In the genomic region with DNA sequence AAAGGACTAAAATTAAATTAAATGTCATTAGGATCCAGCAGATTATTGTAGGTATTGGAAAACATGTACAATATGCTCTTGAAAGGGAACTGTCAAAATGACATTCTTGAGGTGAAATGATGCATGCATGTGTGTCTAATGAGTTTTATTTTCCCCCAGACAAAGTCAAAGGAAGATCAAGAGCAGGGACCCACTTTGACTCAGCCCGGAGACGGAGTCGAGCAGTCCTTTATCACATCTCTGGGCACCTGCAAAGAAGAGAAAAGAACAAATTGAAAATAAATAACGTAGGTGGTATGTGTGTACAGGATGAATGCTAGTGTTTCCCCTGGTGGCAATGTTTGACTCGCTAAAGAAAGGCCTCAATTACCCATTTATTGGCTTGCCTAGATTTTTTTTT, we compare ENCODE assay signal across 17 cellular contexts.
"Had no signal": no experiment of that assay in that cellular context is flagged by ENCODE, and none has a peak within 500 bp of the region (broad histone marks: within the 10 kb centered on the region; RNA-seq: fewer than 3 reads in every experiment).

No MANE protein-coding gene starts in this region.

- DNase-seq: activated CD4-positive, alpha-beta T cell treated with anti-CD3 and anti-CD28 coated beads, Interleukin-2, amount 50 U/mL, for 1 hour; activated effector memory CD4-positive, alpha-beta T cell treated with anti-CD3 and anti-CD28 coated beads, Interleukin-2, amount 50 U/mL, for 16 hours; activated T-cell treated with anti-CD3 and anti-CD28 coated beads, Interleukin-2, amount 50 U/mL, for 72 hours; effector CD8-positive, alpha-beta T cell; heart right ventricle; natural killer cell; stimulated activated CD4-positive, alpha-beta T cell treated with anti-CD3 and anti-CD28 coated beads, Interleukin-4, amount 100 ng/mL, for 1 hour; T1000; upper lobe of left lung had no signal

- H3K36me3 ChIP-seq: gastroesophageal sphincter, heart right ventricle, neutrophil, thoracic aorta, upper lobe of left lung had no signal

- H3K4me1 Mint-ChIP-seq: activated naive CD4-positive, alpha-beta T cell treated with anti-CD3 and anti-CD28 coated beads, Interleukin-2, amount 50 U/mL, for 24 hours; natural killer cell had no signal

- H3K4me3 ChIP-seq: gastroesophageal sphincter, heart right ventricle, smooth muscle cell, thoracic aorta, upper lobe of left lung had no signal

- H3K9me3 ChIP-seq: gastroesophageal sphincter, neutrophil, thoracic aorta, upper lobe of left lung had no signal

- H3K27ac Mint-ChIP-seq: activated naive CD4-positive, alpha-beta T cell treated with anti-CD3 and anti-CD28 coated beads, Interleukin-2, amount 50 U/mL, for 24 hours; activated T-cell treated with anti-CD3 and anti-CD28 coated beads, Interleukin-2, amount 50 U/mL, for 72 hours; natural killer cell had no signal

- H3K4me3 Mint-ChIP-seq: activated naive CD4-positive, alpha-beta T cell treated with anti-CD3 and anti-CD28 coated beads, Interleukin-2, amount 50 U/mL, for 24 hours; activated T-cell treated with anti-CD3 and anti-CD28 coated beads, Interleukin-2, amount 50 U/mL, for 72 hours; natural killer cell had no signal

- H3K36me3 Mint-ChIP-seq: activated naive CD4-positive, alpha-beta T cell treated with anti-CD3 and anti-CD28 coated beads, Interleukin-2, amount 50 U/mL, for 24 hours; natural killer cell had no signal

- ATAC-seq: activated CD4-positive, CD25-positive, alpha-beta regulatory T cell treated with anti-CD3 and anti-CD28 coated beads, Interleukin-2, amount 50 U/mL, for 24 hours; activated T-cell treated with anti-CD3 and anti-CD28 coated beads, Interleukin-2, amount 50 U/mL, for 72 hours; esophagus mucosa; gastroesophageal sphincter; heart right ventricle; natural killer cell; sciatic nerve had no signal

- H3K9me3 Mint-ChIP-seq: activated naive CD4-positive, alpha-beta T cell treated with anti-CD3 and anti-CD28 coated beads, Interleukin-2, amount 50 U/mL, for 24 hours; activated T-cell treated with anti-CD3 and anti-CD28 coated beads, Interleukin-2, amount 50 U/mL, for 72 hours had no signal

- H3K27ac ChIP-seq: gastroesophageal sphincter, heart right ventricle, neutrophil, thoracic aorta, upper lobe of left lung had no signal

- H3K4me1 ChIP-seq: upper lobe of left lung had no signal

- H3K4me2 ChIP-seq: smooth muscle cell had no signal

- H3K27me3 ChIP-seq: gastroesophageal sphincter, heart right ventricle, neutrophil, upper lobe of left lung had no signal
